Comparison of ENCODE assay signal across 1 cellular context in genomic region chr7:158820656-158821055, GRCh38.
TF ChIP-seq lines count a peak whose summit lies in the region.

No MANE protein-coding gene starts in this region.

TF ChIP-seq in HCT116, 20 proteins besides CTCF, POLR2A, EP300 and RAD21 (continued from another document):
- TF ChIP-seq, protein P1, sequence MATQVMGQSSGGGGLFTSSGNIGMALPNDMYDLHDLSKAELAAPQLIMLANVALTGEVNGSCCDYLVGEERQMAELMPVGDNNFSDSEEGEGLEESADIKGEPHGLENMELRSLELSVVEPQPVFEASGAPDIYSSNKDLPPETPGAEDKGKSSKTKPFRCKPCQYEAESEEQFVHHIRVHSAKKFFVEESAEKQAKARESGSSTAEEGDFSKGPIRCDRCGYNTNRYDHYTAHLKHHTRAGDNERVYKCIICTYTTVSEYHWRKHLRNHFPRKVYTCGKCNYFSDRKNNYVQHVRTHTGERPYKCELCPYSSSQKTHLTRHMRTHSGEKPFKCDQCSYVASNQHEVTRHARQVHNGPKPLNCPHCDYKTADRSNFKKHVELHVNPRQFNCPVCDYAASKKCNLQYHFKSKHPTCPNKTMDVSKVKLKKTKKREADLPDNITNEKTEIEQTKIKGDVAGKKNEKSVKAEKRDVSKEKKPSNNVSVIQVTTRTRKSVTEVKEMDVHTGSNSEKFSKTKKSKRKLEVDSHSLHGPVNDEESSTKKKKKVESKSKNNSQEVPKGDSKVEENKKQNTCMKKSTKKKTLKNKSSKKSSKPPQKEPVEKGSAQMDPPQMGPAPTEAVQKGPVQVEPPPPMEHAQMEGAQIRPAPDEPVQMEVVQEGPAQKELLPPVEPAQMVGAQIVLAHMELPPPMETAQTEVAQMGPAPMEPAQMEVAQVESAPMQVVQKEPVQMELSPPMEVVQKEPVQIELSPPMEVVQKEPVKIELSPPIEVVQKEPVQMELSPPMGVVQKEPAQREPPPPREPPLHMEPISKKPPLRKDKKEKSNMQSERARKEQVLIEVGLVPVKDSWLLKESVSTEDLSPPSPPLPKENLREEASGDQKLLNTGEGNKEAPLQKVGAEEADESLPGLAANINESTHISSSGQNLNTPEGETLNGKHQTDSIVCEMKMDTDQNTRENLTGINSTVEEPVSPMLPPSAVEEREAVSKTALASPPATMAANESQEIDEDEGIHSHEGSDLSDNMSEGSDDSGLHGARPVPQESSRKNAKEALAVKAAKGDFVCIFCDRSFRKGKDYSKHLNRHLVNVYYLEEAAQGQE (IDR thresholded peaks at IDR 0.05; ENCODE audit: low read depth) = no peak
- TF ChIP-seq ZNF274 (IDR thresholded peaks at IDR 0.05; ENCODE audit: low read depth, low read length) = no peak
- TF ChIP-seq YY1 (IDR thresholded peaks at IDR 0.05; ENCODE audit: extremely low read depth, insufficient replicate concordance, low read depth, low read length) = no peak
- no peak for TF ChIP-seq JUND (IDR thresholded peaks at IDR 0.05)
- no peak for TF ChIP-seq ELF1 (IDR thresholded peaks at IDR 0.05; ENCODE audit: borderline replicate concordance, low read depth)
